Comparison of ENCODE assay signal across 25 cellular contexts in the genomic region with DNA sequence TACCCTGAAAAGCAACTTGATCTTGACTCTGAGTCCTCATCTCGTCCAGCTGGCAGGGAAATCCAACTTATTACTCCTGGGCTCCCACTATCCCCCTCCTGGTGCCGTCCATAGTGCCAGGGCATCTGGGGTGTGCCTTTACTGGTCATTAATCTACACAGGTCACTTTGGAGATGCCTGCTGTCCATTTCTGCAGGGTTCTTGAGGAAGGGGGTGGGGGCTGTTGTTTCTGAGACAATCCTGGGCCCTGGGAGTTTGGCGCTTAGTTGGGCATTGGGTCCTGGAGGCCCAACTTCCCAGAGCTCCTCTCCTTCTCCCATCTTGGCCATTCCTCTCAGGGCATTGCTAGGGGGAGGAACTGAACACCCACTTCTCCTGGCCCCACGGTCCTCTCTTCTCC. TPM values are rescaled to one million over a fixed set of nuclear protein-coding genes. Genes with fewer than 3 reads are reported as not detected.
"Had no signal": no experiment of that assay in that cellular context is flagged by ENCODE, and none has a peak within 500 bp of the region (broad histone marks: within the 10 kb centered on the region; RNA-seq: fewer than 3 reads in every experiment).

No MANE protein-coding gene starts in this region.

- H3K27me3 ChIP-seq: ascending aorta, right lobe of liver, thyroid gland had no signal

- DNase-seq: activated CD4-positive, alpha-beta T cell treated with anti-CD3 and anti-CD28 coated beads for 4 hours; activated CD4-positive, alpha-beta T cell treated with anti-CD3 and anti-CD28 coated beads, Interleukin-2, amount 50 U/mL, for 4 hours; activated CD4-positive, CD25-positive, alpha-beta regulatory T cell; activated naive CD4-positive, alpha-beta T cell; activated T-cell treated with anti-CD3 and anti-CD28 coated beads for 4 hours; activated T-cell treated with anti-CD3 and anti-CD28 coated beads, Interleukin-2, amount 50 U/mL, for 72 hours; cortex of kidney; glutamatergic neuron; mammary epithelial cell; naive thymus-derived CD8-positive, alpha-beta T cell; occipital lobe; right lobe of liver; stimulated activated CD4-positive, alpha-beta T cell treated with anti-CD3 and anti-CD28 coated beads, Interleukin-12 subunit alpha, Interleukin-12 subunit beta, amount 100 ng/mL, for 4 hours; stimulated activated CD4-positive, alpha-beta T cell treated with anti-CD3 and anti-CD28 coated beads, Interleukin-4, amount 100 ng/mL, for 1 hour; stimulated activated naive CD8-positive, alpha-beta T cell treated with anti-CD3 and anti-CD28 coated beads, Interleukin-15, Interleukin-2, amounts not matched to agents 100 U/mL and 50 U/mL, for 24 hours; T-cell; thyroid gland had no signal

- H2AFZ ChIP-seq: parathyroid adenoma had no signal

- H3K4me3 ChIP-seq: ascending aorta, right lobe of liver, skin epidermis, thyroid gland had no signal

- H3K27me3 Mint-ChIP-seq: activated naive CD8-positive, alpha-beta T cell; naive thymus-derived CD8-positive, alpha-beta T cell; T-cell had no signal

- H3K27ac Mint-ChIP-seq: activated naive CD8-positive, alpha-beta T cell; activated T-cell treated with anti-CD3 and anti-CD28 coated beads, Interleukin-2, amount 50 U/mL, for 72 hours; brain; mesothelial cell of epicardium had no signal

- H3K4me3 Mint-ChIP-seq: activated naive CD8-positive, alpha-beta T cell; activated T-cell treated with anti-CD3 and anti-CD28 coated beads, Interleukin-2, amount 50 U/mL, for 72 hours; brain; mesothelial cell of epicardium; naive thymus-derived CD8-positive, alpha-beta T cell; neural crest cell; T-cell had no signal

- ATAC-seq: activated T-cell treated with anti-CD3 and anti-CD28 coated beads, Interleukin-2, amount 50 U/mL, for 72 hours; naive thymus-derived CD8-positive, alpha-beta T cell; T-cell had no signal

- H3K9me3 ChIP-seq: ascending aorta, right lobe of liver, thyroid gland had no signal

- H3K36me3 Mint-ChIP-seq: activated naive CD8-positive, alpha-beta T cell; brain; mesothelial cell of epicardium; naive thymus-derived CD8-positive, alpha-beta T cell; T-cell had no signal

- H3K4me1 ChIP-seq: ascending aorta, parathyroid adenoma, thyroid gland had no signal

- H3K9ac ChIP-seq: parathyroid adenoma had no signal

- H3K27ac ChIP-seq: ascending aorta, parathyroid adenoma, right lobe of liver, skin epidermis, thyroid gland had no signal

- H3K36me3 ChIP-seq: ascending aorta, right lobe of liver, thyroid gland had no signal

RNA-seq across cellular contexts. Expression of a gene that starts 6.0 kb away (rescaled TPM):
- total RNA-seq: activated T-cell treated with anti-CD3 and anti-CD28 coated beads, Interleukin-2, amount 50 U/mL, for 72 hours; ascending aorta; chondrocyte; mammary epithelial cell; mesothelial cell of epicardium; naive thymus-derived CD8-positive, alpha-beta T cell; neural crest cell; T-cell; thyroid gland had no signal
- polyA plus RNA-seq: naive thymus-derived CD8-positive, alpha-beta T cell had no signal
